Comparison of ENCODE assay signal across 1 cellular context in the genomic region with DNA sequence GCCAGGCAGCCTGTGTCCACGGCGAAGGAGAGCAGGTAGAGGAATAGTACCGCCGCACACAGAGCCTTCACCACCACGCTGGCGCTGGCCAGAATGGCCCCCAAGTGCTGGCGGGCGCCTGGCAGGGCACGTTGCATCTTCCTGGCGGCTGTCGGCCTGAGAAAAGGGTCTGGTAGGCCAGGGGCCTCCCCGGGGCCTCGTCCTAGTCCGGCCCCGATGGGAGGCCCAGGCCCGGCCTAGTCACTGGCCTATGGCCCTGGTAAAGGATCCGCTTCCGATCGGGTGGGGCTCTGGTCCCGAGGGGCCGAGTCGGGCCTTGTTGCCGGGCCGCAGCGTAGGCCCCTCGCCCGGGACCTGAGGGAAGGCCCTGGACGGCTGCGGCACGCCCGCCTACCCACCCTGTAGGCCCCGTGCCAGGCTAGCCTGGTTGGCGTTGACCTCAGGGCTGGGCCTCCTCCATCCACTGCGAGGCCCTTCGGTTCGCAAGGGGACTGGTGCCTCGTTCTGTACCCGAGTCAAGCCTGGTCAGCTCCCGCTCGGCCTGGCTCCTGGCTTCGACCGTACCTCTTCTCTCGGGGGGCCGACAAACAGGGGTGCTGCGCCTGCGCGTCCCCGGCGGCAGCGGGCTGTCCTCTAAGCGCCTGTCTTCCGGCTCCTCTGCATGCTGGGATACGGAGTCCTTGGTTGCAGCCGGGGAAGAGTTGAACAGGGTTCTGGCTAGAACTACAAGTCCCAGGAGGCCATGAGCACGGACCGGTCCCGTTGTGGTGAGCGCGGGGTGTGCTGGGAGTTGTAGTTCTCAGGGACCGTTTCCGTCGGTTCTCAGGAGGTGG.
TF ChIP-seq lines count a peak whose summit lies in the region.

TSS of gene TMEM115 (minus strand) at position 595 of the 833 bp plus-strand sequence. CDS start at position 137, 458 bp downstream.

TF ChIP-seq in HepG2, 621 proteins besides CTCF, POLR2A, EP300 and RAD21 (continued from another document and continues in another):
- TF ChIP-seq KIAA2018 (CRISPR knock-in tag; IDR thresholded peaks at IDR 0.05; ENCODE audit: borderline replicate concordance) (peak; percentile 89; the same call in 1 of the 2 replicates), EHMT2 (IDR thresholded peaks at IDR 0.05; ENCODE audit: borderline replicate concordance, low read depth, low read length) (no peak), NCOA1 (CRISPR knock-in tag; IDR thresholded peaks at IDR 0.05) (peak; percentile 53; the same call in 1 of the 2 replicates), CBX5 (CRISPR knock-in tag; IDR thresholded peaks at IDR 0.05; ENCODE audit: borderline replicate concordance) (peak; percentile 15), ZIK1 (CRISPR knock-in tag; IDR thresholded peaks at IDR 0.05; ENCODE audit: borderline replicate concordance, low read depth) (0 out of 2 replicates have a peak, but pooled peaks have one; percentile 71), ZNF574 (CRISPR knock-in tag; IDR thresholded peaks at IDR 0.05) (peak; percentile 96), ZNF317 (CRISPR knock-in tag; IDR thresholded peaks at IDR 0.05) (peak; percentile 69; the same call in 1 of the 2 replicates), MEF2D (CRISPR knock-in tag; IDR thresholded peaks at IDR 0.05) (peak; percentile 51; the same call in 1 of the 2 replicates), ZNF275 (CRISPR knock-in tag; IDR thresholded peaks at IDR 0.05; ENCODE audit: borderline replicate concordance) (peak; percentile 36; the same call in 1 of the 2 replicates), ZNF281 (CRISPR knock-in tag; IDR thresholded peaks at IDR 0.05; ENCODE audit: borderline replicate concordance) (0 out of 2 replicates have a peak, but pooled peaks have one; percentile 19), U2AF1 (optimal IDR thresholded peaks at IDR 0.05; ENCODE audit: low read depth, low read length) (peak; percentile 52), FOXC1 (CRISPR knock-in tag; IDR thresholded peaks at IDR 0.05; ENCODE audit: borderline replicate concordance) (peak; percentile 59; the same call in 1 of the 2 replicates), PHB2 (IDR thresholded peaks at IDR 0.05; ENCODE audit: partially characterized antibody) (no peak), FOXP1 (IDR thresholded peaks at IDR 0.05) (no peak), FOXP1 (CRISPR knock-in tag; IDR thresholded peaks at IDR 0.05) (no peak), MED13 (CRISPR knock-in tag; IDR thresholded peaks at IDR 0.05) (no peak), IRF1 (CRISPR knock-in tag; IDR thresholded peaks at IDR 0.05; ENCODE audit: low read depth) (no peak), ZNF251 (CRISPR knock-in tag; IDR thresholded peaks at IDR 0.05) (no peak), TCF7 (IDR thresholded peaks at IDR 0.05; ENCODE audit: low read depth) (no peak), REL (CRISPR knock-in tag; conservative IDR thresholded peaks at IDR 0.05) (no peak), ZNF333 (CRISPR knock-in tag; IDR thresholded peaks at IDR 0.05; ENCODE audit: borderline replicate concordance) (0 out of 2 replicates have a peak, but pooled peaks have one; percentile 13)
- TF ChIP-seq, protein P1, sequence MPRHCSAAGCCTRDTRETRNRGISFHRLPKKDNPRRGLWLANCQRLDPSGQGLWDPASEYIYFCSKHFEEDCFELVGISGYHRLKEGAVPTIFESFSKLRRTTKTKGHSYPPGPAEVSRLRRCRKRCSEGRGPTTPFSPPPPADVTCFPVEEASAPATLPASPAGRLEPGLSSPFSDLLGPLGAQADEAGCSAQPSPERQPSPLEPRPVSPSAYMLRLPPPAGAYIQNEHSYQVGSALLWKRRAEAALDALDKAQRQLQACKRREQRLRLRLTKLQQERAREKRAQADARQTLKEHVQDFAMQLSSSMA (CRISPR knock-in tag; IDR thresholded peaks at IDR 0.05), result no peak
- TF ChIP-seq, protein P2, sequence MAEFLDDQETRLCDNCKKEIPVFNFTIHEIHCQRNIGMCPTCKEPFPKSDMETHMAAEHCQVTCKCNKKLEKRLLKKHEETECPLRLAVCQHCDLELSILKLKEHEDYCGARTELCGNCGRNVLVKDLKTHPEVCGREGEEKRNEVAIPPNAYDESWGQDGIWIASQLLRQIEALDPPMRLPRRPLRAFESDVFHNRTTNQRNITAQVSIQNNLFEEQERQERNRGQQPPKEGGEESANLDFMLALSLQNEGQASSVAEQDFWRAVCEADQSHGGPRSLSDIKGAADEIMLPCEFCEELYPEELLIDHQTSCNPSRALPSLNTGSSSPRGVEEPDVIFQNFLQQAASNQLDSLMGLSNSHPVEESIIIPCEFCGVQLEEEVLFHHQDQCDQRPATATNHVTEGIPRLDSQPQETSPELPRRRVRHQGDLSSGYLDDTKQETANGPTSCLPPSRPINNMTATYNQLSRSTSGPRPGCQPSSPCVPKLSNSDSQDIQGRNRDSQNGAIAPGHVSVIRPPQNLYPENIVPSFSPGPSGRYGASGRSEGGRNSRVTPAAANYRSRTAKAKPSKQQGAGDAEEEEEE (CRISPR knock-in tag; IDR thresholded peaks at IDR 0.05; ENCODE audit: borderline replicate concordance), result no peak
- TF ChIP-seq, protein P3, sequence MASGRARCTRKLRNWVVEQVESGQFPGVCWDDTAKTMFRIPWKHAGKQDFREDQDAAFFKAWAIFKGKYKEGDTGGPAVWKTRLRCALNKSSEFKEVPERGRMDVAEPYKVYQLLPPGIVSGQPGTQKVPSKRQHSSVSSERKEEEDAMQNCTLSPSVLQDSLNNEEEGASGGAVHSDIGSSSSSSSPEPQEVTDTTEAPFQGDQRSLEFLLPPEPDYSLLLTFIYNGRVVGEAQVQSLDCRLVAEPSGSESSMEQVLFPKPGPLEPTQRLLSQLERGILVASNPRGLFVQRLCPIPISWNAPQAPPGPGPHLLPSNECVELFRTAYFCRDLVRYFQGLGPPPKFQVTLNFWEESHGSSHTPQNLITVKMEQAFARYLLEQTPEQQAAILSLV (CRISPR knock-in tag; IDR thresholded peaks at IDR 0.05; ENCODE audit: borderline replicate concordance), result 0 out of 2 replicates have a peak, but pooled peaks have one; percentile 51
- TF ChIP-seq, protein P4, sequence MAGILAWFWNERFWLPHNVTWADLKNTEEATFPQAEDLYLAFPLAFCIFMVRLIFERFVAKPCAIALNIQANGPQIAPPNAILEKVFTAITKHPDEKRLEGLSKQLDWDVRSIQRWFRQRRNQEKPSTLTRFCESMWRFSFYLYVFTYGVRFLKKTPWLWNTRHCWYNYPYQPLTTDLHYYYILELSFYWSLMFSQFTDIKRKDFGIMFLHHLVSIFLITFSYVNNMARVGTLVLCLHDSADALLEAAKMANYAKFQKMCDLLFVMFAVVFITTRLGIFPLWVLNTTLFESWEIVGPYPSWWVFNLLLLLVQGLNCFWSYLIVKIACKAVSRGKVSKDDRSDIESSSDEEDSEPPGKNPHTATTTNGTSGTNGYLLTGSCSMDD (CRISPR knock-in tag; IDR thresholded peaks at IDR 0.05), result no peak
